9 cellular contexts compared by ENCODE assay signal in genomic region chr5:82347213-82347947, GRCh38.
DNase-seq lines count a peak whose midpoint lies in the region; ATAC-seq and TF ChIP-seq lines count a peak whose summit lies in the region.
"Had no signal": no experiment of that assay in that cellular context is flagged by ENCODE, and none has a peak within 500 bp of the region (broad histone marks: within the 10 kb centered on the region; RNA-seq: fewer than 3 reads in every experiment).

No MANE protein-coding gene starts in this region.

- no peak for TF ChIP-seq CTCF in BJ (IDR thresholded peaks at IDR 0.05; ENCODE audit: insufficient read depth, low read depth, low read length)

- POLR2A ChIA-PET in BJ (lab: Charles Lee) = interaction anchor here (0.6 kb wide), 2 partner anchors 13 to 26 kb away, joined by 3 to 4 read pairs; no protein-coding TSS in a partner anchor

- H3K36me3 ChIP-seq in BJ (ENCODE audit: control insufficient read depth, insufficient read depth, low read length) = no peaks in the 10 kb centered on the region

- DNase-seq in BJ (ENCODE audit: low read depth) (peak; percentile 81), NCI-H2107 treated with DMSO at 0.1 percent for 48 hours (lab: John Stamatoyannopoulos, UW; ENCODE audit: unreplicated experiment) (peak; percentile 47), fibroblast of peridontal ligament (ENCODE audit: extremely low read depth) (peak; percentile 93), nucleus accumbens (lab: John Stamatoyannopoulos, UW) (peak in 51 of 56 donors; percentile 11 to 78 (median 49)), NCI-H82 treated with DMSO at 0.1 percent for 48 hours (lab: John Stamatoyannopoulos, UW; ENCODE audit: unreplicated experiment) (no peak)
- DNase-seq: stimulated activated CD4-positive, alpha-beta T cell treated with anti-CD3 and anti-CD28 coated beads, Interleukin-4, amount 100 ng/mL, for 24 hours had no signal

- H3K4me3 ChIP-seq in BJ (ENCODE audit: low read depth, low read length) = no peak overlapping the region

- H3K27me3 ChIP-seq in BJ (ENCODE audit: control insufficient read depth, insufficient read depth, low read length) = no peaks in the 10 kb centered on the region

- ATAC-seq in GM21515 (IDR thresholded peaks at IDR 0.05; ENCODE audit: unreplicated experiment) = no peak
- ATAC-seq in GM21825 (IDR thresholded peaks at IDR 0.05; ENCODE audit: unreplicated experiment) = no peak
- ATAC-seq in HG03571 (IDR thresholded peaks at IDR 0.05; ENCODE audit: unreplicated experiment) = no peak

- CTCF ChIA-PET in BJ (lab: Yijun Ruan, JAX) = interaction anchor here (1.1 to 2.5 kb wide), 4 partner anchors 11 to 35 kb away, joined by 3 to 22 read pairs (median 9); no protein-coding TSS in a partner anchor
